ENCODE assay signal across 8 cellular contexts in genomic region chr6:43924222-43924702, GRCh38.
DNase-seq lines count a peak whose midpoint lies in the region; ATAC-seq and TF ChIP-seq lines count a peak whose summit lies in the region.

No MANE protein-coding gene starts in this region.

- no peak for TF ChIP-seq CTCF in MM.1S (IDR thresholded peaks at IDR 0.05; ENCODE audit: low read length)
- no peak for TF ChIP-seq CTCF in stomach (IDR thresholded peaks at IDR 0.05)

- peak in 2 of 3 donors; percentile 50 to 81 for DNase-seq in CD4-positive, CD25-positive, alpha-beta regulatory T cell
- DNase-seq in MM.1S (peak; percentile 70), medulla oblongata (ENCODE audit: extremely low spot score) (peak; percentile 45), stomach (peak; percentile 61), dedifferentiated amniotic fluid mesenchymal stem cell (ENCODE audit: extremely low spot score) (no peak), NCI-H526 treated with DMSO at 0.1 percent for 48 hours (lab: John Stamatoyannopoulos, UW) (no peak), NAMALWA (ENCODE audit: low spot score) (no peak)
- DNase-seq in activated T-cell treated with anti-CD3 and anti-CD28 coated beads, Interleukin-2, amount 50 U/mL, for 24 hours: peak; percentile 67

- H3K4me3 Mint-ChIP-seq in CD4-positive, CD25-positive, alpha-beta regulatory T cell: peak overlapping the region in 2 of 4 donors; percentile 33 to 59
- peak overlapping the region; percentile 6 for H3K4me3 Mint-ChIP-seq in activated T-cell treated with anti-CD3 and anti-CD28 coated beads, Interleukin-2, amount 50 U/mL, for 24 hours

- no peak overlapping the region for H3K9ac ChIP-seq in MM.1S (ENCODE audit: low read length)

- no peaks in the 10 kb centered on the region for H3K36me3 Mint-ChIP-seq in CD4-positive, CD25-positive, alpha-beta regulatory T cell
- H3K36me3 Mint-ChIP-seq in activated T-cell treated with anti-CD3 and anti-CD28 coated beads, Interleukin-2, amount 50 U/mL, for 24 hours (ENCODE audit: low read depth): no peaks in the 10 kb centered on the region

- H4K20me1 ChIP-seq in MM.1S (ENCODE audit: insufficient read depth, low read length): no peaks in the 10 kb centered on the region

- peak; percentile 81 to 88 for ATAC-seq in CD4-positive, CD25-positive, alpha-beta regulatory T cell (ENCODE audit: low read depth in 2 of 2)

- peaks cover 4% of the 10 kb centered on the region; the same call in 1 of the 2 replicates for H3F3A ChIP-seq in MM.1S (ENCODE audit: insufficient read depth, low read length)

- H3K9me3 ChIP-seq in CD4-positive, CD25-positive, alpha-beta regulatory T cell (ENCODE audit: control insufficient read depth in 2 of 2, low read length in 2 of 2): no peaks in the 10 kb centered on the region
- H3K9me3 ChIP-seq in MM.1S (replicated peaks; ENCODE audit: insufficient read depth, low read length) (no peaks in the 10 kb centered on the region), stomach (no peaks in the 10 kb centered on the region)

- peaks cover 16% of the 10 kb centered on the region for H3K4me1 ChIP-seq in CD4-positive, CD25-positive, alpha-beta regulatory T cell (ENCODE audit: control insufficient read depth, insufficient read depth, low read length, poor library complexity, severe bottlenecking)
- peaks cover 12% of the 10 kb centered on the region for H3K4me1 ChIP-seq in MM.1S (ENCODE audit: low read length)
- H3K4me1 ChIP-seq in stomach: peaks cover 22 to 45% (median 32%) of the 10 kb centered on the region in 4 donors

- peak overlapping the region; percentile 37; the same call in 1 of the 2 replicates for H3K4me2 ChIP-seq in MM.1S (ENCODE audit: low read depth, low read length)

- H3K4me3 ChIP-seq in CD4-positive, CD25-positive, alpha-beta regulatory T cell (ENCODE audit: low read depth, low read length): no peak overlapping the region
- H3K4me3 ChIP-seq in MM.1S (ENCODE audit: low read length): no peak overlapping the region
- no peak overlapping the region for H3K4me3 ChIP-seq in stomach

- H3K27me3 ChIP-seq in CD4-positive, CD25-positive, alpha-beta regulatory T cell (ENCODE audit: control insufficient read depth, insufficient read depth, low read length): no peaks in the 10 kb centered on the region
- H3K27me3 ChIP-seq in MM.1S (replicated peaks; ENCODE audit: insufficient read depth, low read length) (no peaks in the 10 kb centered on the region), stomach (no peaks in the 10 kb centered on the region)

- no peak overlapping the region for H3K27ac ChIP-seq in CD4-positive, CD25-positive, alpha-beta regulatory T cell (ENCODE audit: insufficient read depth, low read length, poor library complexity, severe bottlenecking)
- H3K27ac ChIP-seq in MM.1S (ENCODE audit: low read length) (no peak overlapping the region), stomach (no peak overlapping the region)

- no peaks in the 10 kb centered on the region for H3K9me2 ChIP-seq in MM.1S (replicated peaks; ENCODE audit: insufficient read depth, low read length)

- H3K27ac Mint-ChIP-seq in CD4-positive, CD25-positive, alpha-beta regulatory T cell: peak overlapping the region in 1 of 3 donors; percentile 51
- H3K27ac Mint-ChIP-seq in activated T-cell treated with anti-CD3 and anti-CD28 coated beads, Interleukin-2, amount 50 U/mL, for 24 hours: peak overlapping the region; percentile 29

- intact Hi-C loops in stomach (cut with DNase I; ENCODE audit: low total_unique reads): no loop called here

- no peaks in the 10 kb centered on the region for H3K27me3 Mint-ChIP-seq in CD4-positive, CD25-positive, alpha-beta regulatory T cell
- no peaks in the 10 kb centered on the region for H3K27me3 Mint-ChIP-seq in activated T-cell treated with anti-CD3 and anti-CD28 coated beads, Interleukin-2, amount 50 U/mL, for 24 hours

- WGBS in stomach, 5 donors: 24 to 58% (median 40%) methylated on average over 8 to 12 of the region's 12 CpGs

- no peak for TF ChIP-seq EP300 in stomach (IDR thresholded peaks at IDR 0.05)

- H3K36me3 ChIP-seq in CD4-positive, CD25-positive, alpha-beta regulatory T cell (ENCODE audit: control insufficient read depth, insufficient read depth, low read length): no peaks in the 10 kb centered on the region
- H3K36me3 ChIP-seq in MM.1S (replicated peaks; ENCODE audit: insufficient read depth, low read length): no peaks in the 10 kb centered on the region
- H3K36me3 ChIP-seq in stomach: no peaks in the 10 kb centered on the region

- H3K9me3 Mint-ChIP-seq in CD4-positive, CD25-positive, alpha-beta regulatory T cell: peaks cover 0 to 2% (median 0%) of the 10 kb centered on the region in 7 donors
- no peaks in the 10 kb centered on the region for H3K9me3 Mint-ChIP-seq in activated T-cell treated with anti-CD3 and anti-CD28 coated beads, Interleukin-2, amount 50 U/mL, for 24 hours

- 0 out of 2 replicates have a peak overlapping the region, but pooled peaks have one; percentile 3 for H2AFZ ChIP-seq in MM.1S (ENCODE audit: low read length)

- peaks cover 0 to 51% (median 12%) of the 10 kb centered on the region in 4 donors for H3K4me1 Mint-ChIP-seq in CD4-positive, CD25-positive, alpha-beta regulatory T cell
- peaks cover 40% of the 10 kb centered on the region for H3K4me1 Mint-ChIP-seq in activated T-cell treated with anti-CD3 and anti-CD28 coated beads, Interleukin-2, amount 50 U/mL, for 24 hours (ENCODE audit: low read depth)

- TF ChIP-seq POLR2A in stomach (IDR thresholded peaks at IDR 0.05): no peak

- H3K79me2 ChIP-seq in MM.1S (ENCODE audit: low read length): no peaks in the 10 kb centered on the region

Comparison
In these comparisons a context has a peak if more than half of its experiments do, and no peak if none do; other contexts are left out.
1. DNase-seq: peak in CD4-positive, CD25-positive, alpha-beta regulatory T cell (2 of 3), MM.1S (single experiment), activated T-cell treated with anti-CD3 and anti-CD28 coated beads, Interleukin-2, amount 50 U/mL, for 24 hours (single experiment), medulla oblongata (single experiment) and stomach (single experiment); none in dedifferentiated amniotic fluid mesenchymal stem cell (single experiment), NCI-H526 treated with DMSO at 0.1 percent for 48 hours (single experiment) and NAMALWA (single experiment).